Comparison of ENCODE assay signal across 13 cellular contexts in the genomic region with DNA sequence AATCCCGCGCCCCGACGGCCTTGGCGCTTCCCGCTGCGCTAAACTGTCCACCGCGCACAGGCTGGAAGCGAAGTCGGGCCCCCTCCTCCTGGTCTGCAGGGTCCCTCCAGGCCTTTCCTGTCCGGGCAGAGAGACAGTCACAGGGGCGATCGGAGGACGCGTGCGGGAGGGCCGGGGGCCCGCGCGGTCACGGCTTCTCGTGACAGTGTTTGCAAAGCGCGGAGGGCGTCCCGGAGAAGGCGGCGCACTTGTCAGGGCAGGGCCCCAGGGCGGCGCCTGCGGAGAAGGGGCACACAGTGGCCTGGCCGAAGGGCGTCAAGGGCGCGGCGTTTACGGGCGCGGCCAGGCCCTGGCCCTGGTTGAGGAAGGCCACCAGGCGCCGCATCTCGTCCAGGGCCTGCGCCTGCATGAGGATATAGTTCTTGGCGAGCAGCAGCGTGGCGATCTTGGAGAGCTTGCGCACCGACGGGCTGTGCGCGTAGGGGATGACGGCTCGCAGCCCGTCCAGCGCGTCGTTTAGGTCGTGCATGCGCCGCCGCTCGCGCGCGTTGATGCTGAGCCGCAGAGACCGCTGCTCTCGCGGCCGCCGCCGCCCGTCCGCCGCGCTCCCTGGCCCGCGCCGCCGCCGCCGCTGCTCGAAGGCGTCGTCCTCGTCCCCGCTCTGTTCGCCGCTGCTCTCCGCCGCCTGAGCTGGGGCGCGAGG. TPM values are rescaled to one million over a fixed set of nuclear protein-coding genes. Genes with fewer than 3 reads are reported as not detected.
A peak's percentile ranks its signal among the peaks of the same experiment; 100 is the strongest.
DNase-seq lines count a peak whose midpoint lies in the region; ATAC-seq and TF ChIP-seq lines count a peak whose summit lies in the region.
"Had no signal": no experiment of that assay in that cellular context is flagged by ENCODE, and none has a peak within 500 bp of the region (broad histone marks: within the 10 kb centered on the region; RNA-seq: fewer than 3 reads in every experiment).

No MANE protein-coding gene starts in this region.

- no peak overlapping the region for H2BK15ac ChIP-seq in mesendoderm (replicated peaks; ENCODE audit: low read depth)

- no peak overlapping the region for H3K9ac ChIP-seq in mesendoderm (ENCODE audit: low read length)

- peaks cover 53% of the 10 kb centered on the region for H3K4me1 ChIP-seq in CD8-positive, alpha-beta T cell (ENCODE audit: insufficient read depth, low read length)
- H3K4me1 ChIP-seq in mesendoderm (ENCODE audit: control insufficient read depth, low read depth, low read length) (no peaks in the 10 kb centered on the region), Caco-2 (peaks cover 17% of the 10 kb centered on the region)

- peak in 1 of 7 experiments; percentile 14 for DNase-seq in CD8-positive, alpha-beta T cell
- peak; percentile 85 for DNase-seq in H7
- peak; percentile 40 for DNase-seq in mesendoderm
- DNase-seq in progenitor cell of endocrine pancreas (ENCODE audit: low spot score, unreplicated experiment) = no peak
- no peak for DNase-seq in Caco-2
- DNase-seq: activated CD4-positive, alpha-beta T cell treated with anti-CD3 and anti-CD28 coated beads for 1 hour; left colon; NCI-H187 treated with DMSO at 0.1 percent for 48 hours had no signal

- H3K79me1 ChIP-seq in mesendoderm (ENCODE audit: low read length) = no peaks in the 10 kb centered on the region

- H3K4me3 Mint-ChIP-seq in CD8-positive, alpha-beta T cell = peak overlapping the region; percentile 39
- H3K4me3 Mint-ChIP-seq in brain = peak overlapping the region in 4 of 5 experiments; percentile 30 to 81 (median 72)
- no peak overlapping the region for H3K4me3 Mint-ChIP-seq in progenitor cell of endocrine pancreas (ENCODE audit: low read depth)
- no peak overlapping the region for H3K4me3 Mint-ChIP-seq in Caco-2 (ENCODE audit: unreplicated experiment)

- no peak overlapping the region for H4K5ac ChIP-seq in mesendoderm (ENCODE audit: low read length)

- no peaks in the 10 kb centered on the region for H3K9me3 ChIP-seq in CD8-positive, alpha-beta T cell (ENCODE audit: low read length)
- H3K9me3 ChIP-seq in Caco-2 = no peaks in the 10 kb centered on the region

- H3K27me3 ChIP-seq in CD8-positive, alpha-beta T cell (ENCODE audit: insufficient read depth, low read length) = peaks cover 38% of the 10 kb centered on the region
- H3K27me3 ChIP-seq in H7 (ENCODE audit: control insufficient read depth, insufficient read depth, low read length) (peaks cover 66% of the 10 kb centered on the region), mesendoderm (ENCODE audit: insufficient read depth, low read length, poor library complexity) (peaks cover 58% of the 10 kb centered on the region), Caco-2 (replicated peaks; ENCODE audit: control insufficient read depth, insufficient read depth, low read length) (no peaks in the 10 kb centered on the region)

- H3K4me2 ChIP-seq in mesendoderm (ENCODE audit: low read length) = no peak overlapping the region

- no peak for TF ChIP-seq CTCF in CD8-positive, alpha-beta T cell (IDR thresholded peaks at IDR 0.05)
- no peak for TF ChIP-seq CTCF in brain (conservative IDR thresholded peaks at IDR 0.05)
- no peak for TF ChIP-seq CTCF in progenitor cell of endocrine pancreas (IDR thresholded peaks at IDR 0.05; ENCODE audit: unreplicated experiment)
- TF ChIP-seq CTCF in Caco-2 (IDR thresholded peaks at IDR 0.05; ENCODE audit: insufficient read depth in 1 of 2, low read depth in 1 of 2, low read length in 1 of 2, severe bottlenecking in 1 of 2, unreplicated experiment in 1 of 2) = no peak

- intact Hi-C loops in CD8-positive, alpha-beta T cell (cut with DNase I, micrococcal nuclease) = loop anchor here (5.0 to 10.0 kb wide), 3 partner anchors 51 to 339 kb away; a partner anchor contains a TSS
- intact Hi-C loops in Caco-2 (cut with micrococcal nuclease; ENCODE audit: unreplicated experiment) = no loop called here

- no peaks in the 10 kb centered on the region for H3K9me3 Mint-ChIP-seq in CD8-positive, alpha-beta T cell
- H3K9me3 Mint-ChIP-seq in brain = peaks cover 0 to 12% (median 0%) of the 10 kb centered on the region in 5 experiments
- no peaks in the 10 kb centered on the region for H3K9me3 Mint-ChIP-seq in progenitor cell of endocrine pancreas (ENCODE audit: low read depth)
- H3K9me3 Mint-ChIP-seq in Caco-2 (ENCODE audit: unreplicated experiment) = no peaks in the 10 kb centered on the region

- H2BK120ac ChIP-seq in mesendoderm (ENCODE audit: low read depth, low read length) = no peak overlapping the region

- H3K27ac ChIP-seq in CD8-positive, alpha-beta T cell (ENCODE audit: low read depth, low read length) = no peak overlapping the region
- no peak overlapping the region for H3K27ac ChIP-seq in mesendoderm (ENCODE audit: low read depth, low read length)
- H3K27ac ChIP-seq: HL-60 had no signal

- H4K8ac ChIP-seq in mesendoderm (ENCODE audit: low read depth, low read length) = no peak overlapping the region

- H2BK5ac ChIP-seq in mesendoderm (ENCODE audit: low read length) = no peak overlapping the region

- WGBS in mesendoderm (ENCODE audit: extremely low coverage, insufficient coverage, low lambda C conversion rate) = no CpG with 5 or more reads among the region's 94 CpGs

- H3K56ac ChIP-seq in mesendoderm (ENCODE audit: low read length) = no peak overlapping the region

- BruUV-seq in Caco-2 (replicated peaks; lab: Mats Ljungman, UMichigan) = no TSS peak

- no peak overlapping the region for H3K4ac ChIP-seq in mesendoderm (ENCODE audit: low read depth, low read length)

- H3K4me3 ChIP-seq in CD8-positive, alpha-beta T cell (ENCODE audit: low read depth, low read length) = no peak overlapping the region
- H3K4me3 ChIP-seq in H7 (ENCODE audit: insufficient read depth, low read depth, low read length) (peak overlapping the region; percentile 5; the same call in 1 of the 2 replicates), mesendoderm (ENCODE audit: low read length) (no peak overlapping the region), Caco-2 (ENCODE audit: low read depth, low read length) (no peak overlapping the region)

- H3K18ac ChIP-seq in mesendoderm (ENCODE audit: low read length) = no peak overlapping the region

- H3K36me3 Mint-ChIP-seq in CD8-positive, alpha-beta T cell = no peaks in the 10 kb centered on the region
- no peaks in the 10 kb centered on the region for H3K36me3 Mint-ChIP-seq in brain
- H3K36me3 Mint-ChIP-seq in progenitor cell of endocrine pancreas (ENCODE audit: insufficient read depth) = no peaks in the 10 kb centered on the region
- H3K36me3 Mint-ChIP-seq in Caco-2 (ENCODE audit: insufficient read depth, unreplicated experiment) = no peaks in the 10 kb centered on the region

- H3K27me3 Mint-ChIP-seq in CD8-positive, alpha-beta T cell (ENCODE audit: low read depth) = peaks cover 41% of the 10 kb centered on the region
- H3K27me3 Mint-ChIP-seq in brain = peaks cover 84% of the 10 kb centered on the region
- peaks cover 66% of the 10 kb centered on the region for H3K27me3 Mint-ChIP-seq in progenitor cell of endocrine pancreas
- no peaks in the 10 kb centered on the region for H3K27me3 Mint-ChIP-seq in Caco-2 (ENCODE audit: insufficient read depth, unreplicated experiment)

- H3K36me3 ChIP-seq in CD8-positive, alpha-beta T cell (ENCODE audit: insufficient read depth, low read length) = no peaks in the 10 kb centered on the region
- H3K36me3 ChIP-seq in H7 (replicated peaks; ENCODE audit: control insufficient read depth, insufficient read depth, low read length) = no peaks in the 10 kb centered on the region
- H3K36me3 ChIP-seq in mesendoderm (ENCODE audit: control insufficient read depth, insufficient read depth, low read length) = no peaks in the 10 kb centered on the region
- no peaks in the 10 kb centered on the region for H3K36me3 ChIP-seq in Caco-2 (ENCODE audit: control insufficient read depth, insufficient read depth, low read length)

- no peak for ATAC-seq in CD8-positive, alpha-beta T cell
- no peak for ATAC-seq in HG02840 (IDR thresholded peaks at IDR 0.05; ENCODE audit: low FRiP score, unreplicated experiment)
- ATAC-seq: left colon had no signal

- no peak overlapping the region for H3K27ac Mint-ChIP-seq in CD8-positive, alpha-beta T cell
- no peak overlapping the region for H3K27ac Mint-ChIP-seq in brain
- H3K27ac Mint-ChIP-seq in progenitor cell of endocrine pancreas = no peak overlapping the region
- H3K27ac Mint-ChIP-seq in Caco-2 (ENCODE audit: unreplicated experiment) = no peak overlapping the region

- H3K4me1 Mint-ChIP-seq in CD8-positive, alpha-beta T cell (ENCODE audit: low read depth) = peaks cover 26% of the 10 kb centered on the region
- H3K4me1 Mint-ChIP-seq in brain (peaks cover 34% of the 10 kb centered on the region), progenitor cell of endocrine pancreas (ENCODE audit: low read depth) (peaks cover 3% of the 10 kb centered on the region), Caco-2 (ENCODE audit: low read depth, unreplicated experiment) (peaks cover 18% of the 10 kb centered on the region)

- CTCF ChIA-PET in CD8-positive, alpha-beta T cell (lab: Charles Lee) = interaction anchor here (1.3 to 5.1 kb wide), 2 partner anchors 106 to 117 kb away, joined by 3 to 60 read pairs; no protein-coding TSS in a partner anchor
- CTCF ChIA-PET in Caco-2 (lab: Charles Lee) = interaction anchor here (1.3 kb wide), 1 partner anchor 9 kb away, joined by 4 read pairs; no protein-coding TSS in a partner anchor

- no peak overlapping the region for H2AK5ac ChIP-seq in mesendoderm (ENCODE audit: low read length)

- H3K23ac ChIP-seq in mesendoderm (ENCODE audit: low read length) = no peak overlapping the region

- H3K79me2 ChIP-seq in mesendoderm (ENCODE audit: control insufficient read depth, insufficient read depth, low read length) = no peaks in the 10 kb centered on the region

- POLR2A ChIA-PET in CD8-positive, alpha-beta T cell (lab: Charles Lee) = no interaction called here
- POLR2A ChIA-PET in Caco-2 (lab: Charles Lee) = interaction anchor here (0.6 kb wide), 1 partner anchor 34 kb away, joined by 10 read pairs; no protein-coding TSS in a partner anchor

RNA-seq across cellular contexts. Expression of a gene that starts 0.8 kb away (rescaled TPM):
- under 1 TPM in 1 of 2 experiments, not detected in 1; 0.44 TPM for total RNA-seq in CD8-positive, alpha-beta T cell
- 2.1 TPM in 2 replicates for total RNA-seq in H7 (2014; rRNA removed; shearing (Covaris generic))
- not detected for polyA plus RNA-seq in brain (ENCODE audit: insufficient read depth, low read depth, low replicate concordance)
- not detected for polyA plus RNA-seq in mesendoderm (2013, experiment 1 of 2)
- not detected for polyA plus RNA-seq in mesendoderm (2013, experiment 2 of 2)
- total RNA-seq in progenitor cell of endocrine pancreas = not detected in 2 replicates
- total RNA-seq in Caco-2 (2022) = 0.49 and 0.95 TPM in 2 replicates
- total RNA-seq: left colon, posterior vena cava had no signal
- polyA plus RNA-seq: adipose tissue had no signal

RNA-seq across cellular contexts. Expression of a gene that starts 53.5 kb away (rescaled TPM):
- 10 to 100 TPM; 19.1 to 22.6 TPM for total RNA-seq in CD8-positive, alpha-beta T cell
- total RNA-seq in H7 (2014; rRNA removed; shearing (Covaris generic)) = 32.6 and 41.4 TPM in 2 replicates
- 0.20 TPM for polyA plus RNA-seq in brain (ENCODE audit: insufficient read depth, low read depth, low replicate concordance)
- polyA plus RNA-seq in mesendoderm (2013, experiment 1 of 2) = 11.4 TPM
- 12.4 TPM for polyA plus RNA-seq in mesendoderm (2013, experiment 2 of 2)
- 8.0 and 8.3 TPM in 2 replicates for total RNA-seq in progenitor cell of endocrine pancreas
- 64.7 and 77.4 TPM in 2 replicates for total RNA-seq in Caco-2 (2022)

Comparison
In these comparisons a context has a peak if more than half of its experiments do, and no peak if none do; other contexts are left out.
1. DNase-seq: peak in H7 (single experiment) and mesendoderm (single experiment); none in progenitor cell of endocrine pancreas (single experiment) and Caco-2 (0 of 2).
2. H3K4me3 Mint-ChIP-seq: peak in CD8-positive, alpha-beta T cell (single experiment) and brain (4 of 5); none in progenitor cell of endocrine pancreas (single experiment) and Caco-2 (single experiment).